1 cellular context compared by ENCODE assay signal in genomic region chr7:28205505-28205904, GRCh38.
TF ChIP-seq lines count a peak whose summit lies in the region.

No MANE protein-coding gene starts in this region.

TF ChIP-seq in A549, 52 proteins besides CTCF, POLR2A, EP300 and RAD21 (continued from another document):
- TF ChIP-seq FOSB (CRISPR knock-in tag; IDR thresholded peaks at IDR 0.05) (no peak), ZC3H11A (IDR thresholded peaks at IDR 0.05) (no peak)
